Comparison of ENCODE assay signal across 24 cellular contexts in genomic region chr20:17752452-17752851, GRCh38. TPM values are rescaled to one million over a fixed set of nuclear protein-coding genes. Genes with fewer than 3 reads are reported as not detected.
DNase-seq lines count a peak whose midpoint lies in the region; ATAC-seq and TF ChIP-seq lines count a peak whose summit lies in the region.
"Had no signal": no experiment of that assay in that cellular context is flagged by ENCODE, and none has a peak within 500 bp of the region (broad histone marks: within the 10 kb centered on the region; RNA-seq: fewer than 3 reads in every experiment).

No MANE protein-coding gene starts in this region.

- H3K9me3 Mint-ChIP-seq in endothelial cell (ENCODE audit: unreplicated experiment), result no peaks in the 10 kb centered on the region
- no peaks in the 10 kb centered on the region for H3K9me3 Mint-ChIP-seq in CD8-positive, alpha-beta T cell
- no peaks in the 10 kb centered on the region for H3K9me3 Mint-ChIP-seq in activated CD8-positive, alpha-beta T cell treated with anti-CD3 and anti-CD28 coated beads, Interleukin-2, amount 10 ng/mL, durations not matched to agents 7 days and 5 days (ENCODE audit: insufficient read depth)

- POLR2A ChIA-PET in CD8-positive, alpha-beta T cell (lab: Charles Lee), result no interaction called here
- POLR2A ChIA-PET in activated CD8-positive, alpha-beta T cell treated with anti-CD3 and anti-CD28 coated beads, Interleukin-2, amount 10 ng/mL, durations not matched to agents 7 days and 5 days (lab: Charles Lee), result no interaction called here

- no peak for TF ChIP-seq CTCF in endothelial cell (IDR thresholded peaks at IDR 0.05; ENCODE audit: unreplicated experiment)
- no peak for TF ChIP-seq CTCF in CD8-positive, alpha-beta T cell (IDR thresholded peaks at IDR 0.05)

- H3K4me3 ChIP-seq in HUES48 (ENCODE audit: low read depth, low read length), result no peak overlapping the region
- H3K4me3 ChIP-seq in CD8-positive, alpha-beta T cell (ENCODE audit: low read depth, low read length), result no peak overlapping the region
- H3K4me3 ChIP-seq: GM23248 had no signal

- H3K36me3 ChIP-seq in HUES48 (ENCODE audit: control insufficient read depth, insufficient read depth, low read length), result no peaks in the 10 kb centered on the region
- H3K36me3 ChIP-seq in CD8-positive, alpha-beta T cell (ENCODE audit: insufficient read depth, low read length), result no peaks in the 10 kb centered on the region
- H3K36me3 ChIP-seq: BE2C had no signal

- H3K27me3 Mint-ChIP-seq in endothelial cell (ENCODE audit: unreplicated experiment), result peaks cover 7% of the 10 kb centered on the region
- peaks cover 13% of the 10 kb centered on the region for H3K27me3 Mint-ChIP-seq in CD8-positive, alpha-beta T cell (ENCODE audit: low read depth)
- peaks cover 15% of the 10 kb centered on the region for H3K27me3 Mint-ChIP-seq in activated CD8-positive, alpha-beta T cell treated with anti-CD3 and anti-CD28 coated beads, Interleukin-2, amount 10 ng/mL, durations not matched to agents 7 days and 5 days (ENCODE audit: low read depth)

- H3K27me3 ChIP-seq in HUES48 (ENCODE audit: control insufficient read depth, insufficient read depth, low read length), result no peaks in the 10 kb centered on the region
- no peaks in the 10 kb centered on the region for H3K27me3 ChIP-seq in CD8-positive, alpha-beta T cell (ENCODE audit: insufficient read depth, low read length)

- DNase-seq in DMS79 (lab: John Stamatoyannopoulos, UW) (peak; percentile 57), endothelial cell (ENCODE audit: low spot score) (no peak), iPS-NIHi7 (ENCODE audit: extremely low spot score) (peak; percentile 45)
- no peak for DNase-seq in CD8-positive, alpha-beta T cell
- DNase-seq in activated CD8-positive, alpha-beta T cell treated with anti-CD3 and anti-CD28 coated beads, Interleukin-2, amount 10 ng/mL, durations not matched to agents 7 days and 5 days, result no peak
- DNase-seq: 8988T, ACHN, BE2C, Calu3, GM23248, NCI-H1092, NCI-H1417 treated with DMSO at 0.1 percent for 48 hours, NCI-H187, NCI-H2081 treated with DMSO at 0.1 percent for 48 hours, NCI-H524, NCI-H774, PC-3, SK-N-SH, SW 1271 had no signal

- peaks cover 20% of the 10 kb centered on the region for H3K4me1 ChIP-seq in HUES48 (ENCODE audit: control insufficient read depth, insufficient read depth, low read length)
- no peaks in the 10 kb centered on the region for H3K4me1 ChIP-seq in CD8-positive, alpha-beta T cell (ENCODE audit: insufficient read depth, low read length)
- H3K4me1 ChIP-seq: BE2C had no signal

- H3K4me1 Mint-ChIP-seq in endothelial cell (ENCODE audit: unreplicated experiment), result peaks cover 23% of the 10 kb centered on the region
- no peaks in the 10 kb centered on the region for H3K4me1 Mint-ChIP-seq in CD8-positive, alpha-beta T cell (ENCODE audit: low read depth)
- H3K4me1 Mint-ChIP-seq in activated CD8-positive, alpha-beta T cell treated with anti-CD3 and anti-CD28 coated beads, Interleukin-2, amount 10 ng/mL, durations not matched to agents 7 days and 5 days (ENCODE audit: low read depth), result no peaks in the 10 kb centered on the region
- H3K4me1 Mint-ChIP-seq: CD14-positive monocyte had no signal

- intact Hi-C loops in CD8-positive, alpha-beta T cell (cut with DNase I, micrococcal nuclease), result no loop called here

- ATAC-seq in CD8-positive, alpha-beta T cell, result no peak
- no peak for ATAC-seq in HG02981 (IDR thresholded peaks at IDR 0.05; ENCODE audit: unreplicated experiment)
- no peak for ATAC-seq in activated CD8-positive, alpha-beta T cell treated with anti-CD3 and anti-CD28 coated beads, Interleukin-2, amount 10 ng/mL, durations not matched to agents 7 days and 5 days
- ATAC-seq: PC-3 had no signal

- no peaks in the 10 kb centered on the region for H3K9me3 ChIP-seq in HUES48 (ENCODE audit: control insufficient read depth, insufficient read depth, low read length)
- no peaks in the 10 kb centered on the region for H3K9me3 ChIP-seq in CD8-positive, alpha-beta T cell (ENCODE audit: low read length)
- H3K9me3 ChIP-seq: BE2C, SK-N-SH had no signal

- H3K9ac ChIP-seq in HUES48 (ENCODE audit: low read depth, low read length), result no peak overlapping the region
- H3K9ac ChIP-seq: GM23248, KMS-11, SK-N-SH had no signal

- CTCF ChIA-PET in CD8-positive, alpha-beta T cell (lab: Charles Lee), result no interaction called here
- CTCF ChIA-PET in activated CD8-positive, alpha-beta T cell treated with anti-CD3 and anti-CD28 coated beads, Interleukin-2, amount 10 ng/mL, durations not matched to agents 7 days and 5 days (lab: Charles Lee), result no interaction called here

- peak overlapping the region; percentile 17 for H3K27ac ChIP-seq in HUES48 (ENCODE audit: low read depth, low read length)
- no peak overlapping the region for H3K27ac ChIP-seq in CD8-positive, alpha-beta T cell (ENCODE audit: low read depth, low read length)
- H3K27ac ChIP-seq: GM23248, KMS-11 had no signal

- peak overlapping the region; percentile 11 for H3K27ac Mint-ChIP-seq in endothelial cell (ENCODE audit: unreplicated experiment)
- no peak overlapping the region for H3K27ac Mint-ChIP-seq in CD8-positive, alpha-beta T cell
- no peak overlapping the region for H3K27ac Mint-ChIP-seq in activated CD8-positive, alpha-beta T cell treated with anti-CD3 and anti-CD28 coated beads, Interleukin-2, amount 10 ng/mL, durations not matched to agents 7 days and 5 days
- H3K27ac Mint-ChIP-seq: CD14-positive monocyte, IgD-negative memory B cell had no signal

- no peak overlapping the region for H3K4me3 Mint-ChIP-seq in endothelial cell (ENCODE audit: unreplicated experiment)
- H3K4me3 Mint-ChIP-seq in CD8-positive, alpha-beta T cell, result no peak overlapping the region
- no peak overlapping the region for H3K4me3 Mint-ChIP-seq in activated CD8-positive, alpha-beta T cell treated with anti-CD3 and anti-CD28 coated beads, Interleukin-2, amount 10 ng/mL, durations not matched to agents 7 days and 5 days
- H3K4me3 Mint-ChIP-seq: CD14-positive monocyte, IgD-negative memory B cell had no signal

- no peaks in the 10 kb centered on the region for H3K36me3 Mint-ChIP-seq in endothelial cell (ENCODE audit: low read depth, unreplicated experiment)
- no peaks in the 10 kb centered on the region for H3K36me3 Mint-ChIP-seq in CD8-positive, alpha-beta T cell
- no peaks in the 10 kb centered on the region for H3K36me3 Mint-ChIP-seq in activated CD8-positive, alpha-beta T cell treated with anti-CD3 and anti-CD28 coated beads, Interleukin-2, amount 10 ng/mL, durations not matched to agents 7 days and 5 days (ENCODE audit: low read depth)
- H3K36me3 Mint-ChIP-seq: CD14-positive monocyte, IgD-negative memory B cell had no signal

RNA-seq across cellular contexts. Expression of gene BANF2, which starts 52.7 kb away (rescaled TPM):
- total RNA-seq in endothelial cell (ENCODE audit: unreplicated experiment), result not detected
- not detected for total RNA-seq in CD8-positive, alpha-beta T cell
- total RNA-seq in activated CD8-positive, alpha-beta T cell treated with anti-CD3 and anti-CD28 coated beads, Interleukin-2, amount 10 ng/mL, durations not matched to agents 7 days and 5 days, result not detected
- total RNA-seq: Calu3, GM23248, PC-3 had no signal

Comparison
In these comparisons a context has a peak if more than half of its experiments do, and no peak if none do; other contexts are left out.
1. DNase-seq: peak in DMS79 (single experiment) and iPS-NIHi7 (single experiment); none in endothelial cell (single experiment), CD8-positive, alpha-beta T cell (0 of 7) and activated CD8-positive, alpha-beta T cell treated with anti-CD3 and anti-CD28 coated beads, Interleukin-2, amount 10 ng/mL, durations not matched to agents 7 days and 5 days (single experiment).